In the genomic region with DNA sequence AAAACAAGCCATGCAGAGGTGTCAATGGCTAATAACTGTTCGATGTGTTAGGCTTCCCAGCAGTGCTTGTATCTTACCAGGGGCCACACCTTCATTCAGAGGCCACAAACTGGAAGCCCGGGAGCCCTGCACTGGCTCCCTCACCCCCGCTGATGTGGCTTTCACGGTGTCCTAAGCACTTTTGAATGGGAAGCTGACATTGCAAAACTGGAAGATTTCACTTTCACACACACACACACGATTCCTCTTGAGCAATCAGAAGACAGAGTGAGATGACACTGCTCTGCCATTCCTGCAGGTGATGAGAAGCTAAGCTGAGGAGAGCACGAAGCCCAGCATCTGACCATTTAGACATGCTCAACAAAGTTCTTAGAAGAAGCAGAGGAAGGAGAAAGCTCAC, we compare ENCODE assay signal across 18 cellular contexts. TPM values are rescaled to one million over a fixed set of nuclear protein-coding genes. Genes with fewer than 3 reads are reported as not detected.
DNase-seq lines count a peak whose midpoint lies in the region; ATAC-seq and TF ChIP-seq lines count a peak whose summit lies in the region.
"Had no signal": no experiment of that assay in that cellular context is flagged by ENCODE, and none has a peak within 500 bp of the region (broad histone marks: within the 10 kb centered on the region; RNA-seq: fewer than 3 reads in every experiment).

No MANE protein-coding gene starts in this region.

- TF ChIP-seq POLR2A in right lobe of liver (IDR thresholded peaks at IDR 0.05), result no peak

- BruUV-seq in Panc1 (replicated peaks; lab: Mats Ljungman, UMichigan), result no TSS peak

- TF ChIP-seq CTCF in Panc1 (IDR thresholded peaks at IDR 0.05), result no peak
- TF ChIP-seq CTCF in right lobe of liver (IDR thresholded peaks at IDR 0.05), result no peak
- no peak for TF ChIP-seq CTCF in BE2C (IDR thresholded peaks at IDR 0.05; ENCODE audit: low read depth, low read length)

- peak overlapping the region in 7 of 11 experiments; percentile 27 to 100 (median 80); a peak in 13 of 22 replicates for H3K4me2 ChIP-seq in BLaER1 treated with 17β-estradiol and CSF1 and Interleukin-3, amounts not matched to agents 10 nM and 100 nM

- H3K4me3 Mint-ChIP-seq in stimulated activated memory B cell treated with anti-CD40 and anti-IgM and Interleukin-4, amounts not matched to agents 10 μg/mL and 1 μg/mL and 100 μg/mL, for 72 hours, result no peak overlapping the region
- H3K4me3 Mint-ChIP-seq: stimulated activated effector memory CD8-positive, alpha-beta T cell treated with anti-CD3 and anti-CD28 coated beads, Interleukin-12 subunit alpha, Interleukin-12 subunit beta, amount 100 ng/mL, for 72 hours had no signal

- in situ Hi-C loops in Panc1 (cut with HindIII; ENCODE audit: low pct_unique_long_range_greater_than_20kb, low sequenced_read_pairs), result no loop called here

- intact Hi-C loops in Panc1 (cut with micrococcal nuclease; ENCODE audit: unreplicated experiment) (no loop called here), right lobe of liver (cut with DNase I) (no loop called here)

- no peaks in the 10 kb centered on the region for H3K27me3 Mint-ChIP-seq in stimulated activated memory B cell treated with anti-CD40 and anti-IgM and Interleukin-4, amounts not matched to agents 10 μg/mL and 1 μg/mL and 100 μg/mL, for 72 hours

- peak overlapping the region in 4 of 11 experiments; percentile 19 to 25 (median 22); a peak in 1 of 22 replicates for H3K9ac ChIP-seq in BLaER1 treated with 17β-estradiol and CSF1 and Interleukin-3, amounts not matched to agents 10 nM and 100 nM

- H3K4me1 ChIP-seq in BLaER1 treated with 17β-estradiol and CSF1 and Interleukin-3, amounts not matched to agents 10 nM and 100 nM, result peaks cover 0 to 70% (median 33%) of the 10 kb centered on the region in 10 experiments; a peak in 14 of 20 replicates
- H3K4me1 ChIP-seq in Panc1 (ENCODE audit: control insufficient read depth, insufficient read depth, low read length) (peaks cover 4% of the 10 kb centered on the region; the same call in 1 of the 2 replicates), right lobe of liver (peaks cover 0 to 11% (median 0%) of the 10 kb centered on the region in 4 donors), BE2C (no peaks in the 10 kb centered on the region)

- no peaks in the 10 kb centered on the region for H3K9me3 Mint-ChIP-seq in stimulated activated memory B cell treated with anti-CD40 and anti-IgM and Interleukin-4, amounts not matched to agents 10 μg/mL and 1 μg/mL and 100 μg/mL, for 72 hours
- H3K9me3 Mint-ChIP-seq: stimulated activated effector memory CD8-positive, alpha-beta T cell treated with anti-CD3 and anti-CD28 coated beads, Interleukin-12 subunit alpha, Interleukin-12 subunit beta, amount 100 ng/mL, for 72 hours had no signal

- peak; percentile 59 for ATAC-seq in HG02885 (IDR thresholded peaks at IDR 0.05; ENCODE audit: poor library complexity, unreplicated experiment)
- 0 out of 2 replicates have a peak, but pooled peaks have one; percentile 15 for ATAC-seq in Panc1
- ATAC-seq in right lobe of liver, result peak; percentile 77 to 92 (median 86)
- ATAC-seq in HG02938 (IDR thresholded peaks at IDR 0.05; ENCODE audit: unreplicated experiment), result no peak
- no peak for ATAC-seq in stimulated activated memory B cell treated with anti-CD40 and anti-IgM and Interleukin-4, amounts not matched to agents 10 μg/mL and 1 μg/mL and 100 μg/mL, for 72 hours

- WGBS in right lobe of liver (ENCODE audit: insufficient coverage, low coverage, low lambda C conversion rate, missing lambda C conversion rate), result 30% methylated on average over 5 of the region's 6 CpGs

- DNase-seq in Panc1 (ENCODE audit: low read depth, low spot score) (no peak), right lobe of liver (no peak), BE2C (no peak), NCI-H187 (lab: John Stamatoyannopoulos, UW) (no peak)
- DNase-seq: activated CD4-positive, alpha-beta T cell treated with anti-CD3 and anti-CD28 coated beads, Interleukin-2, amount 50 U/mL, for 1 hour; activated gamma-delta T cell; dermis blood vessel endothelial cell; NCI-H2227 treated with DMSO at 0.1 percent for 48 hours; NCI-H774; retina had no signal

- POLR2A ChIA-PET in Panc1 (lab: Charles Lee), result no interaction called here

- no peaks in the 10 kb centered on the region for H3K27me3 ChIP-seq in BLaER1 treated with 17β-estradiol and CSF1 and Interleukin-3, amounts not matched to agents 10 nM and 100 nM
- peaks cover 31% of the 10 kb centered on the region for H3K27me3 ChIP-seq in Panc1 (ENCODE audit: control insufficient read depth, insufficient read depth, low read length)
- no peaks in the 10 kb centered on the region for H3K27me3 ChIP-seq in right lobe of liver
- H3K27me3 ChIP-seq in BE2C, result no peaks in the 10 kb centered on the region

- no peaks in the 10 kb centered on the region for H3K9me3 ChIP-seq in BLaER1 treated with 17β-estradiol and CSF1 and Interleukin-3, amounts not matched to agents 10 nM and 100 nM (replicated peaks in 1 of 11)
- H3K9me3 ChIP-seq in Panc1 (ENCODE audit: control insufficient read depth, insufficient read depth, low read depth, low read length), result no peaks in the 10 kb centered on the region
- H3K9me3 ChIP-seq in right lobe of liver, result no peaks in the 10 kb centered on the region
- no peaks in the 10 kb centered on the region for H3K9me3 ChIP-seq in BE2C

- peaks cover 6% of the 10 kb centered on the region for H3K4me1 Mint-ChIP-seq in stimulated activated memory B cell treated with anti-CD40 and anti-IgM and Interleukin-4, amounts not matched to agents 10 μg/mL and 1 μg/mL and 100 μg/mL, for 72 hours

- no peaks in the 10 kb centered on the region for H4K20me1 ChIP-seq in BLaER1 treated with 17β-estradiol and CSF1 and Interleukin-3, amounts not matched to agents 10 nM and 100 nM

- H3K36me3 Mint-ChIP-seq in stimulated activated memory B cell treated with anti-CD40 and anti-IgM and Interleukin-4, amounts not matched to agents 10 μg/mL and 1 μg/mL and 100 μg/mL, for 72 hours, result peaks cover 21% of the 10 kb centered on the region

- 0 out of 20 replicates have a peak overlapping the region, but pooled peaks of 1 of the 10 experiments have one; percentile 4 for H3K4me3 ChIP-seq in BLaER1 treated with 17β-estradiol and CSF1 and Interleukin-3, amounts not matched to agents 10 nM and 100 nM
- H3K4me3 ChIP-seq in Panc1 (ENCODE audit: low read depth in 2 of 2, low read length in 2 of 2), result no peak overlapping the region
- no peak overlapping the region for H3K4me3 ChIP-seq in right lobe of liver
- H3K4me3 ChIP-seq in BE2C (ENCODE audit: low read depth, low read length), result no peak overlapping the region

- CTCF ChIA-PET in Panc1 (lab: Charles Lee), result no interaction called here

- peak overlapping the region in 5 of 11 experiments; percentile 31 to 73 (median 43); a peak in 8 of 22 replicates for H3K27ac ChIP-seq in BLaER1 treated with 17β-estradiol and CSF1 and Interleukin-3, amounts not matched to agents 10 nM and 100 nM
- H3K27ac ChIP-seq in Panc1 (ENCODE audit: low read length) (no peak overlapping the region), right lobe of liver (no peak overlapping the region)
- H3K27ac ChIP-seq: epithelial cell of prostate had no signal

- no peak overlapping the region for H3K27ac Mint-ChIP-seq in stimulated activated memory B cell treated with anti-CD40 and anti-IgM and Interleukin-4, amounts not matched to agents 10 μg/mL and 1 μg/mL and 100 μg/mL, for 72 hours
- H3K27ac Mint-ChIP-seq: stimulated activated effector memory CD8-positive, alpha-beta T cell treated with anti-CD3 and anti-CD28 coated beads, Interleukin-12 subunit alpha, Interleukin-12 subunit beta, amount 100 ng/mL, for 72 hours had no signal

- peaks cover 8 to 26% (median 13%) of the 10 kb centered on the region in 11 experiments; a peak in 19 of 22 replicates for H3K36me3 ChIP-seq in BLaER1 treated with 17β-estradiol and CSF1 and Interleukin-3, amounts not matched to agents 10 nM and 100 nM
- H3K36me3 ChIP-seq in Panc1 (ENCODE audit: control insufficient read depth, insufficient read depth, low read length), result no peaks in the 10 kb centered on the region
- peaks cover 0 to 5% (median 0%) of the 10 kb centered on the region in 4 donors for H3K36me3 ChIP-seq in right lobe of liver
- H3K36me3 ChIP-seq in BE2C, result no peaks in the 10 kb centered on the region

RNA-seq across cellular contexts. Expression of a gene that starts 8.6 kb away (rescaled TPM):
- total RNA-seq in Panc1 (2021; ENCODE audit: unreplicated experiment) (16.8 TPM), right lobe of liver (1 to 10 TPM; 4.3 to 8.0 (median 5.7) TPM)
- 7.8 TPM for polyA plus RNA-seq in Panc1 (2012; ENCODE audit: insufficient read length)
- polyA plus RNA-seq in BE2C (2012; ENCODE audit: insufficient read depth, insufficient read length, low read depth), result 12.1 TPM

RNA-seq across cellular contexts. Expression of a gene that starts 54.7 kb away (rescaled TPM):
- total RNA-seq in Panc1 (2021; ENCODE audit: unreplicated experiment) (not detected), right lobe of liver (10 to 100 TPM; 10.4 to 61.4 (median 28.4) TPM)
- not detected for polyA plus RNA-seq in Panc1 (2012; ENCODE audit: insufficient read length)
- polyA plus RNA-seq in BE2C (2012; ENCODE audit: insufficient read depth, insufficient read length, low read depth), result not detected
- total RNA-seq: dermis blood vessel endothelial cell, H1, RPMI7951 had no signal

Comparison
In these comparisons a context has a peak if more than half of its experiments do, and no peak if none do; other contexts are left out.
1. ATAC-seq: peak in HG02885 (single experiment), Panc1 (single experiment) and right lobe of liver (4 of 4); none in HG02938 (single experiment) and stimulated activated memory B cell treated with anti-CD40 and anti-IgM and Interleukin-4, amounts not matched to agents 10 μg/mL and 1 μg/mL and 100 μg/mL, for 72 hours (single experiment).
2. RNA of a gene that starts 54.7 kb away (total RNA-seq): 10.4 to 61.4 TPM in right lobe of liver; not detected in Panc1 (single experiment); every median in the first group is over 10 times any median in the second.